Comparison of ENCODE assay signal across 1 cellular context in the genomic region with DNA sequence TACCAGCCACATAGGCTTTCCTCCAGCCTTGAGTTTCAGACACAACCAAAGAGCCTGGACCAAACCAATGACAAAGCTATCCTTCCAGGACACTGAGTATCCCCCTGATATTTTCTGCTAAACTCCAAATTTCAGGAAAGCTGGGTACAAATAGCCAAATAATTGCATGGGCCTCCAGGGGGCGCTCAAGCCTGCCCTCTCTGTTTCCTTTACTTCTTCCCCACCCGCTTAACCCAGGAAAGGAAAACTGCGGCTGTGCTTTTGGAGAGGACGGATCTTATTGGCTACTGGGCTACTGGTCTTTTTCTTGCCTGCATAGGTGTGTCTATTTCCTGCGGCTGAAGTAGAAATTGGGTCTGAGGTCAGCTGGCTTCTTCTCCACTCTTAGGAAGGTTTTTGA.
TF ChIP-seq lines count a peak whose summit lies in the region.

No MANE protein-coding gene starts in this region.

TF ChIP-seq in K562, 482 proteins besides CTCF, POLR2A, EP300 and RAD21:
- TF ChIP-seq, protein P1, sequence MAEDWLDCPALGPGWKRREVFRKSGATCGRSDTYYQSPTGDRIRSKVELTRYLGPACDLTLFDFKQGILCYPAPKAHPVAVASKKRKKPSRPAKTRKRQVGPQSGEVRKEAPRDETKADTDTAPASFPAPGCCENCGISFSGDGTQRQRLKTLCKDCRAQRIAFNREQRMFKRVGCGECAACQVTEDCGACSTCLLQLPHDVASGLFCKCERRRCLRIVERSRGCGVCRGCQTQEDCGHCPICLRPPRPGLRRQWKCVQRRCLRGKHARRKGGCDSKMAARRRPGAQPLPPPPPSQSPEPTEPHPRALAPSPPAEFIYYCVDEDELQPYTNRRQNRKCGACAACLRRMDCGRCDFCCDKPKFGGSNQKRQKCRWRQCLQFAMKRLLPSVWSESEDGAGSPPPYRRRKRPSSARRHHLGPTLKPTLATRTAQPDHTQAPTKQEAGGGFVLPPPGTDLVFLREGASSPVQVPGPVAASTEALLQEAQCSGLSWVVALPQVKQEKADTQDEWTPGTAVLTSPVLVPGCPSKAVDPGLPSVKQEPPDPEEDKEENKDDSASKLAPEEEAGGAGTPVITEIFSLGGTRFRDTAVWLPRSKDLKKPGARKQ (CRISPR knock-in tag; IDR thresholded peaks at IDR 0.05) = no peak
- TF ChIP-seq XRCC5 (IDR thresholded peaks at IDR 0.05; ENCODE audit: low read depth, low read length) (peak; percentile 54; the same call in 1 of the 2 replicates), SMAD3 (CRISPR knock-in tag; conservative IDR thresholded peaks at IDR 0.05) (no peak), CCNT2 (IDR thresholded peaks at IDR 0.05; ENCODE audit: borderline replicate concordance, extremely low read depth, insufficient read length, low read depth, low read length) (no peak), ZNF75A (CRISPR knock-in tag; IDR thresholded peaks at IDR 0.05) (no peak), DEAF1 (CRISPR knock-in tag; IDR thresholded peaks at IDR 0.05) (peak; percentile 41; the same call in 1 of the 2 replicates), SMC3 (conservative IDR thresholded peaks at IDR 0.05; ENCODE audit: insufficient read depth, low read depth, low read length) (peak; percentile 62), JUND (IDR thresholded peaks at IDR 0.05; ENCODE audit: borderline replicate concordance, low read depth, low read length) (0 out of 2 replicates have a peak, but pooled peaks have one; percentile 8), JUND (tag; IDR thresholded peaks at IDR 0.05; ENCODE audit: borderline replicate concordance, low read depth, low read length) (no peak), BCOR (IDR thresholded peaks at IDR 0.05) (no peak), MAZ (CRISPR knock-in tag; conservative IDR thresholded peaks at IDR 0.05 in 1 of 2, IDR thresholded peaks at IDR 0.05 in 1 of 2) (peak in 1 of 2 experiments; percentile 42; a peak in 1 of 4 replicates), SMARCC2 (IDR thresholded peaks at IDR 0.05; ENCODE audit: low read depth) (no peak), DPF2 (IDR thresholded peaks at IDR 0.05) (no peak), ZNF217 (CRISPR knock-in tag; IDR thresholded peaks at IDR 0.05) (no peak), CBX1 (IDR thresholded peaks at IDR 0.05; ENCODE audit: low read depth) (no peak), ZNF174 (CRISPR knock-in tag; IDR thresholded peaks at IDR 0.05) (no peak), ARNT (IDR thresholded peaks at IDR 0.05) (no peak)
- TF ChIP-seq, protein P2, sequence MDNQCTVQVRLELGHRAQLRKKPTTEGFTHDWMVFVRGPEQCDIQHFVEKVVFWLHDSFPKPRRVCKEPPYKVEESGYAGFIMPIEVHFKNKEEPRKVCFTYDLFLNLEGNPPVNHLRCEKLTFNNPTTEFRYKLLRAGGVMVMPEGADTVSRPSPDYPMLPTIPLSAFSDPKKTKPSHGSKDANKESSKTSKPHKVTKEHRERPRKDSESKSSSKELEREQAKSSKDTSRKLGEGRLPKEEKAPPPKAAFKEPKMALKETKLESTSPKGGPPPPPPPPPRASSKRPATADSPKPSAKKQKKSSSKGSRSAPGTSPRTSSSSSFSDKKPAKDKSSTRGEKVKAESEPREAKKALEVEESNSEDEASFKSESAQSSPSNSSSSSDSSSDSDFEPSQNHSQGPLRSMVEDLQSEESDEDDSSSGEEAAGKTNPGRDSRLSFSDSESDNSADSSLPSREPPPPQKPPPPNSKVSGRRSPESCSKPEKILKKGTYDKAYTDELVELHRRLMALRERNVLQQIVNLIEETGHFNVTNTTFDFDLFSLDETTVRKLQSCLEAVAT (IDR thresholded peaks at IDR 0.05) = no peak
